In genomic region chr7:122082160-122082559, GRCh38 we compare ENCODE assay signal across 1 cellular context.
TF ChIP-seq lines count a peak whose summit lies in the region.

No MANE protein-coding gene starts in this region.

TF ChIP-seq in WTC11, 78 proteins besides CTCF, POLR2A, EP300 and RAD21 (continued from another document):
- no peak for TF ChIP-seq USF2 (CRISPR knock-in tag; IDR thresholded peaks at IDR 0.05)
- TF ChIP-seq FOXP4 (CRISPR knock-in tag; IDR thresholded peaks at IDR 0.05): no peak
TF ChIP-seq in WTC11: peak in this region for 0.
